8 cellular contexts compared by ENCODE assay signal in genomic region chr5:154575869-154576806, GRCh38.
DNase-seq lines count a peak whose midpoint lies in the region; ATAC-seq and TF ChIP-seq lines count a peak whose summit lies in the region.

No MANE protein-coding gene starts in this region.

- ATAC-seq in DND-41 (ENCODE audit: insufficient read depth, low read depth) (no peak), GM19452 (IDR thresholded peaks at IDR 0.05; ENCODE audit: unreplicated experiment) (peak; percentile 89), HG03175 (IDR thresholded peaks at IDR 0.05; ENCODE audit: unreplicated experiment) (peak; percentile 95), aorta (ENCODE audit: low FRiP score) (no peak)

- H3K4me2 ChIP-seq in DND-41 (ENCODE audit: insufficient read depth, low read length), result no peak overlapping the region

- in situ Hi-C loops in astrocyte of the spinal cord (cut with HindIII; ENCODE audit: low sequenced_read_pairs), result no loop called here

- H3K9ac ChIP-seq in DND-41 (ENCODE audit: low read depth, low read length), result no peak overlapping the region

- H3K9me3 ChIP-seq in DND-41 (ENCODE audit: insufficient read depth, low read length, severe bottlenecking) (no peaks in the 10 kb centered on the region), aorta (ENCODE audit: control insufficient read depth, low read length) (no peaks in the 10 kb centered on the region)

- peak; percentile 20 for TF ChIP-seq CTCF in DND-41 (IDR thresholded peaks at IDR 0.05; ENCODE audit: borderline replicate concordance, extremely low read depth, low read length, poor library complexity, severe bottlenecking)
- peak; percentile 18 for TF ChIP-seq CTCF in astrocyte of the spinal cord (IDR thresholded peaks at IDR 0.05; ENCODE audit: low read depth, low read length)
- TF ChIP-seq CTCF in dorsolateral prefrontal cortex (IDR thresholded peaks at IDR 0.05 in 54 of 56, conservative IDR thresholded peaks at IDR 0.05 in 2 of 56; ENCODE audit: low read depth in 1 of 56, partially characterized antibody in 56 of 56), result no peak

- 21 to 24% methylated on average over 16 of the region's 16 CpGs for WGBS in aorta, 2 donors

- DNase-seq in DND-41, result no peak
- DNase-seq in astrocyte of the spinal cord (ENCODE audit: low read depth, low spot score), result no peak
- DNase-seq in aorta, result no peak
- no peak for DNase-seq in dorsolateral prefrontal cortex
- no peak for DNase-seq in activated CD4-positive, alpha-beta T cell treated with anti-CD3 and anti-CD28 coated beads for 4 hours
- DNase-seq in NK-92 treated with Interleukin-12 subunit alpha and Interleukin-12 subunit beta, amount 100 ng/mL, for 24 hours (lab: John Stamatoyannopoulos, UW), result no peak

- no peaks in the 10 kb centered on the region for H3K4me1 ChIP-seq in DND-41 (ENCODE audit: insufficient read depth, low read length)
- no peaks in the 10 kb centered on the region for H3K4me1 ChIP-seq in aorta (ENCODE audit: control insufficient read depth in 1 of 2, insufficient read depth in 2 of 2, low read length in 2 of 2)

- intact Hi-C loops in aorta (cut with DNase I), result no loop called here
- intact Hi-C loops in dorsolateral prefrontal cortex (cut with DNase I), result no loop called here

- no peak overlapping the region for H2AFZ ChIP-seq in DND-41 (ENCODE audit: low read depth, low read length)

- no peaks in the 10 kb centered on the region for H4K20me1 ChIP-seq in DND-41 (ENCODE audit: insufficient read depth, low read length)

- no peaks in the 10 kb centered on the region for H3K79me2 ChIP-seq in DND-41 (ENCODE audit: insufficient read depth, low read length)

- peaks cover 41% of the 10 kb centered on the region for H3K27me3 ChIP-seq in DND-41 (ENCODE audit: insufficient read depth, low read length, poor library complexity)
- H3K27me3 ChIP-seq in aorta (ENCODE audit: control insufficient read depth in 1 of 2, insufficient read depth in 2 of 2, low read length in 1 of 2), result peaks cover 0 to 2% of the 10 kb centered on the region in 2 donors
- H3K27me3 ChIP-seq in dorsolateral prefrontal cortex, result peaks cover 0 to 43% (median 8%) of the 10 kb centered on the region in 45 donors

- H3K27ac ChIP-seq in DND-41 (ENCODE audit: low read length) (no peak overlapping the region), aorta (ENCODE audit: low read depth in 1 of 2, low read length in 2 of 2) (no peak overlapping the region), dorsolateral prefrontal cortex (no peak overlapping the region)

- H3K4me3 ChIP-seq in DND-41 (ENCODE audit: low read depth in 1 of 2, low read length in 2 of 2), result no peak overlapping the region
- H3K4me3 ChIP-seq in astrocyte of the spinal cord (ENCODE audit: low read depth, low read length), result no peak overlapping the region
- no peak overlapping the region for H3K4me3 ChIP-seq in aorta (ENCODE audit: low read length in 2 of 2)
- no peak overlapping the region for H3K4me3 ChIP-seq in dorsolateral prefrontal cortex

- H3K36me3 ChIP-seq in DND-41 (ENCODE audit: insufficient read depth, low read length) (no peaks in the 10 kb centered on the region), aorta (ENCODE audit: control insufficient read depth in 1 of 2, insufficient read depth in 2 of 2, low read length in 1 of 2) (no peaks in the 10 kb centered on the region)

Comparison
In these comparisons a context has a peak if more than half of its experiments do, and no peak if none do; other contexts are left out.
1. ATAC-seq: peak in GM19452 (single experiment) and HG03175 (single experiment); none in DND-41 (single experiment) and aorta (single experiment).
2. CTCF ChIP-seq: peak in DND-41 (single experiment) and astrocyte of the spinal cord (single experiment); none in dorsolateral prefrontal cortex (0 of 56).